1 cellular context compared by ENCODE assay signal in the genomic region with DNA sequence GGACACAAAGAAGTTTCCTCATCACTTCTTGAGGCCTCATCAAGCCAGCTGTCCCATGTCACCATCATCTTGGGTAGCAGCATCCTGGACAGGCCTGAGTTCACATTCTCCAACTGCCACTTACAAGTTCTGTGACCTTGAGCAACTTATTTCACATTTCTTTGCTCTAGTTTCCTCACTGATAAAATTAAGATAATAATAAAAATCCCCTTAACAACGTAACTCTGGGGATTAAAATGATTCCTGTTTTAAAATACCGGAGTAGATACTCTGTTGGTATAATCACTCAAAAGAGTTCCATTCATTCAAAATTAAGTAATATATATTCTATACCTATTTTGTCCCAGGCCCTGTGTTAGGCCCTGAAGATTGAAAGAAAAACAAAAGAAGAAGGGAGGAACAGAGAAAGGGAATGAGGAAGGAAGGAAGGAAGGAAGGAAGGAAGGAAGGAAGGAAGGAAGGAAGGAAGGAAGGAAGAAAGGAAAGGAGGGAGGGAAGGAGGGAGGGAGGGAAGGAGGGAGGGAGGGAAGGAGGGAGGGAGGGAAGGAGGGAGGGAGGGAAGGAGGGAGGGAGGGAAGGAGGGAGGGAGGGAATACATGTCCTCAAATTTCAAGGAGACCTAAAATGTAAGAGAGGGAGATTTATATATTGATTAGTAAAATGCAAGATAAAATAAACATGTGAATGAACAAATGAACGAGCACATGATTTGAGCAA.
TF ChIP-seq lines count a peak whose summit lies in the region.

No MANE protein-coding gene starts in this region.

TF ChIP-seq in HepG2, 621 proteins besides CTCF, POLR2A, EP300 and RAD21 (continued from another document):
- TF ChIP-seq ZNF318 (CRISPR knock-in tag; IDR thresholded peaks at IDR 0.05) (no peak), ZNF7 (CRISPR knock-in tag; IDR thresholded peaks at IDR 0.05) (no peak), HNRNPK (IDR thresholded peaks at IDR 0.05; ENCODE audit: low read depth, low read length, poor library complexity, severe bottlenecking) (peak; percentile 99)
TF ChIP-seq in HepG2: peak in this region for 2.
